In genomic region chr20:32767418-32768198, GRCh38 we compare ENCODE assay signal across 1 cellular context.
TF ChIP-seq lines count a peak whose summit lies in the region.

No MANE protein-coding gene starts in this region.

TF ChIP-seq in IMR-90, 13 proteins besides CTCF, POLR2A, EP300 and RAD21:
- TF ChIP-seq NFE2L2 (IDR thresholded peaks at IDR 0.05; ENCODE audit: low read depth, low read length), result no peak
